Comparison of ENCODE assay signal across 1 cellular context in genomic region chr20:38165089-38165965, GRCh38.
TF ChIP-seq lines count a peak whose summit lies in the region.

Gene TGM2 (minus strand): TSS chr20:38165270. CDS start chr20:38165198, 72 bp downstream.

TF ChIP-seq in HepG2, 621 proteins besides CTCF, POLR2A, EP300 and RAD21 (continued from another document and continues in another):
- TF ChIP-seq ZBTB34 (CRISPR knock-in tag; IDR thresholded peaks at IDR 0.05) (no peak; the same call in 1 of the 2 replicates), ZNF18 (CRISPR knock-in tag; IDR thresholded peaks at IDR 0.05; ENCODE audit: insufficient replicate concordance) (no peak), RBM39 (IDR thresholded peaks at IDR 0.05; ENCODE audit: low read depth, low read length, poor library complexity, severe bottlenecking) (no peak), ZNF326 (CRISPR knock-in tag; IDR thresholded peaks at IDR 0.05; ENCODE audit: borderline replicate concordance) (no peak), DDIT3 (CRISPR knock-in tag; IDR thresholded peaks at IDR 0.05) (no peak), IRF1 (CRISPR knock-in tag; IDR thresholded peaks at IDR 0.05; ENCODE audit: low read depth) (no peak), SAFB2 (CRISPR knock-in tag; IDR thresholded peaks at IDR 0.05; ENCODE audit: borderline replicate concordance, low read depth) (peak; percentile 80; the same call in 1 of the 2 replicates), ZNF253 (CRISPR knock-in tag; IDR thresholded peaks at IDR 0.05; ENCODE audit: borderline replicate concordance) (no peak), ZNF407 (CRISPR knock-in tag; IDR thresholded peaks at IDR 0.05; ENCODE audit: not compliant biosample characterization) (no peak), ZNF83 (CRISPR knock-in tag; IDR thresholded peaks at IDR 0.05; ENCODE audit: borderline replicate concordance) (peak; percentile 6; the same call in 1 of the 2 replicates), ZFP41 (CRISPR knock-in tag; IDR thresholded peaks at IDR 0.05; ENCODE audit: borderline replicate concordance) (no peak), HNRNPK (IDR thresholded peaks at IDR 0.05; ENCODE audit: low read depth, low read length, poor library complexity, severe bottlenecking) (peak; percentile 59), BCL6 (CRISPR knock-in tag; IDR thresholded peaks at IDR 0.05) (peak; percentile 78), ZFP91 (CRISPR knock-in tag; IDR thresholded peaks at IDR 0.05; ENCODE audit: borderline replicate concordance) (peak; percentile 90; the same call in 1 of the 2 replicates), ZNF7 (CRISPR knock-in tag; IDR thresholded peaks at IDR 0.05) (0 out of 2 replicates have a peak, but pooled peaks have one; percentile 41), SPEN (CRISPR knock-in tag; IDR thresholded peaks at IDR 0.05; ENCODE audit: low read depth) (peak; percentile 64), ZFY (CRISPR knock-in tag; IDR thresholded peaks at IDR 0.05) (no peak), DNMT3B (CRISPR knock-in tag; conservative IDR thresholded peaks at IDR 0.05) (no peak), RBAK (CRISPR knock-in tag; IDR thresholded peaks at IDR 0.05) (no peak), HHEX (CRISPR knock-in tag; IDR thresholded peaks at IDR 0.05) (no peak), RFX1 (IDR thresholded peaks at IDR 0.05) (no peak), USF2 (IDR thresholded peaks at IDR 0.05; ENCODE audit: low read depth, low read length) (no peak), USF2 (CRISPR knock-in tag; IDR thresholded peaks at IDR 0.05; ENCODE audit: borderline replicate concordance) (no peak), CSRNP2 (CRISPR knock-in tag; conservative IDR thresholded peaks at IDR 0.05; ENCODE audit: low read depth) (no peak), CREB1 (IDR thresholded peaks at IDR 0.05) (no peak), CREB1 (CRISPR knock-in tag; IDR thresholded peaks at IDR 0.05) (no peak), NR2F2 (IDR thresholded peaks at IDR 0.05; ENCODE audit: borderline replicate concordance, low read depth) (no peak), ZXDC (CRISPR knock-in tag; IDR thresholded peaks at IDR 0.05) (0 out of 2 replicates have a peak, but pooled peaks have one; percentile 83), ZNF496 (CRISPR knock-in tag; IDR thresholded peaks at IDR 0.05; ENCODE audit: insufficient replicate concordance) (no peak), MED1 (CRISPR knock-in tag; IDR thresholded peaks at IDR 0.05) (peak; percentile 72), ZFP82 (CRISPR knock-in tag; IDR thresholded peaks at IDR 0.05; ENCODE audit: borderline replicate concordance) (no peak), NRL (CRISPR knock-in tag; IDR thresholded peaks at IDR 0.05; ENCODE audit: borderline replicate concordance) (peak; percentile 4; the same call in 1 of the 2 replicates), NFKB2 (CRISPR knock-in tag; IDR thresholded peaks at IDR 0.05; ENCODE audit: borderline replicate concordance) (peak; percentile 81; the same call in 1 of the 2 replicates), IKZF1 (IDR thresholded peaks at IDR 0.05) (peak; percentile 95; the same call in 1 of the 2 replicates)
